Comparison of ENCODE assay signal across 2 cellular contexts in the genomic region with DNA sequence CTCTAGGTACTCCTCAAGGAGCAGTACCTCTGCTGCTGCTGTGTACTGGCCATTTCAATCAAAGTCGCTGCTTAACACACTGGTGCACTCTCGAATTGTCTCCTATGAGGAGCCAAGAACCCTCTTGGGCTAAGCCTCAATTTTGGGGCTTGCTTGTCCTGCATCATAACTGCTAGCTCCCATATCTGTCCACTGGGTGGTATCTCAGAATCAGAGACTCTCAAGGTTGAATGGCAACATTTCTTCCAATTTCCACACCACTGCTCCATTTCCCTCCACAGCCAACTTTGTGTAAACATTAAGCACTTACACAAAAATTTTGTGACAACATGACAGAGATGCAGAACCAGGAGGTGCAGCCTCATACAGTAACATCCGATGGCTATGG.
A peak's percentile ranks its signal among the peaks of the same experiment; 100 is the strongest.
TF ChIP-seq lines count a peak whose summit lies in the region.

No MANE protein-coding gene starts in this region.

TF ChIP-seq in HepG2, 621 proteins besides CTCF, POLR2A, EP300 and RAD21:
- TF ChIP-seq, protein P1, sequence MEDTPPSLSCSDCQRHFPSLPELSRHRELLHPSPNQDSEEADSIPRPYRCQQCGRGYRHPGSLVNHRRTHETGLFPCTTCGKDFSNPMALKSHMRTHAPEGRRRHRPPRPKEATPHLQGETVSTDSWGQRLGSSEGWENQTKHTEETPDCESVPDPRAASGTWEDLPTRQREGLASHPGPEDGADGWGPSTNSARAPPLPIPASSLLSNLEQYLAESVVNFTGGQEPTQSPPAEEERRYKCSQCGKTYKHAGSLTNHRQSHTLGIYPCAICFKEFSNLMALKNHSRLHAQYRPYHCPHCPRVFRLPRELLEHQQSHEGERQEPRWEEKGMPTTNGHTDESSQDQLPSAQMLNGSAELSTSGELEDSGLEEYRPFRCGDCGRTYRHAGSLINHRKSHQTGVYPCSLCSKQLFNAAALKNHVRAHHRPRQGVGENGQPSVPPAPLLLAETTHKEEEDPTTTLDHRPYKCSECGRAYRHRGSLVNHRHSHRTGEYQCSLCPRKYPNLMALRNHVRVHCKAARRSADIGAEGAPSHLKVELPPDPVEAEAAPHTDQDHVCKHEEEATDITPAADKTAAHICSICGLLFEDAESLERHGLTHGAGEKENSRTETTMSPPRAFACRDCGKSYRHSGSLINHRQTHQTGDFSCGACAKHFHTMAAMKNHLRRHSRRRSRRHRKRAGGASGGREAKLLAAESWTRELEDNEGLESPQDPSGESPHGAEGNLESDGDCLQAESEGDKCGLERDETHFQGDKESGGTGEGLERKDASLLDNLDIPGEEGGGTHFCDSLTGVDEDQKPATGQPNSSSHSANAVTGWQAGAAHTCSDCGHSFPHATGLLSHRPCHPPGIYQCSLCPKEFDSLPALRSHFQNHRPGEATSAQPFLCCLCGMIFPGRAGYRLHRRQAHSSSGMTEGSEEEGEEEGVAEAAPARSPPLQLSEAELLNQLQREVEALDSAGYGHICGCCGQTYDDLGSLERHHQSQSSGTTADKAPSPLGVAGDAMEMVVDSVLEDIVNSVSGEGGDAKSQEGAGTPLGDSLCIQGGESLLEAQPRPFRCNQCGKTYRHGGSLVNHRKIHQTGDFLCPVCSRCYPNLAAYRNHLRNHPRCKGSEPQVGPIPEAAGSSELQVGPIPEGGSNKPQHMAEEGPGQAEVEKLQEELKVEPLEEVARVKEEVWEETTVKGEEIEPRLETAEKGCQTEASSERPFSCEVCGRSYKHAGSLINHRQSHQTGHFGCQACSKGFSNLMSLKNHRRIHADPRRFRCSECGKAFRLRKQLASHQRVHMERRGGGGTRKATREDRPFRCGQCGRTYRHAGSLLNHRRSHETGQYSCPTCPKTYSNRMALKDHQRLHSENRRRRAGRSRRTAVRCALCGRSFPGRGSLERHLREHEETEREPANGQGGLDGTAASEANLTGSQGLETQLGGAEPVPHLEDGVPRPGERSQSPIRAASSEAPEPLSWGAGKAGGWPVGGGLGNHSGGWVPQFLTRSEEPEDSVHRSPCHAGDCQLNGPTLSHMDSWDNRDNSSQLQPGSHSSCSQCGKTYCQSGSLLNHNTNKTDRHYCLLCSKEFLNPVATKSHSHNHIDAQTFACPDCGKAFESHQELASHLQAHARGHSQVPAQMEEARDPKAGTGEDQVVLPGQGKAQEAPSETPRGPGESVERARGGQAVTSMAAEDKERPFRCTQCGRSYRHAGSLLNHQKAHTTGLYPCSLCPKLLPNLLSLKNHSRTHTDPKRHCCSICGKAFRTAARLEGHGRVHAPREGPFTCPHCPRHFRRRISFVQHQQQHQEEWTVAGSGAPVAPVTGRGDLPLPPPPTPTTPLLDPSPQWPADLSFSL (CRISPR knock-in tag; IDR thresholded peaks at IDR 0.05) = 0 out of 2 replicates have a peak, but pooled peaks have one; percentile 15
- TF ChIP-seq ZNF816 (CRISPR knock-in tag; IDR thresholded peaks at IDR 0.05; ENCODE audit: borderline replicate concordance) (no peak), STAG1 (CRISPR knock-in tag; IDR thresholded peaks at IDR 0.05) (peak; percentile 17; the same call in 1 of the 2 replicates), MED1 (CRISPR knock-in tag; IDR thresholded peaks at IDR 0.05) (peak; percentile 44; the same call in 1 of the 2 replicates)

TF ChIP-seq in GM12878, 131 proteins besides CTCF, POLR2A, EP300 and RAD21 (continued from another document):
- TF ChIP-seq MTA3 (IDR thresholded peaks at IDR 0.05; ENCODE audit: borderline replicate concordance, low read length) = no peak
- no peak for TF ChIP-seq PML (IDR thresholded peaks at IDR 0.05; ENCODE audit: low read length)
- no peak for TF ChIP-seq CBFB (IDR thresholded peaks at IDR 0.05; ENCODE audit: low read depth)
- TF ChIP-seq CUX1 (IDR thresholded peaks at IDR 0.05; ENCODE audit: insufficient replicate concordance, low read depth, low read length) = no peak
- TF ChIP-seq SRF (IDR thresholded peaks at IDR 0.05; ENCODE audit: low read depth in 2 of 2, low read length in 2 of 2) = no peak
- TF ChIP-seq, protein P2, sequence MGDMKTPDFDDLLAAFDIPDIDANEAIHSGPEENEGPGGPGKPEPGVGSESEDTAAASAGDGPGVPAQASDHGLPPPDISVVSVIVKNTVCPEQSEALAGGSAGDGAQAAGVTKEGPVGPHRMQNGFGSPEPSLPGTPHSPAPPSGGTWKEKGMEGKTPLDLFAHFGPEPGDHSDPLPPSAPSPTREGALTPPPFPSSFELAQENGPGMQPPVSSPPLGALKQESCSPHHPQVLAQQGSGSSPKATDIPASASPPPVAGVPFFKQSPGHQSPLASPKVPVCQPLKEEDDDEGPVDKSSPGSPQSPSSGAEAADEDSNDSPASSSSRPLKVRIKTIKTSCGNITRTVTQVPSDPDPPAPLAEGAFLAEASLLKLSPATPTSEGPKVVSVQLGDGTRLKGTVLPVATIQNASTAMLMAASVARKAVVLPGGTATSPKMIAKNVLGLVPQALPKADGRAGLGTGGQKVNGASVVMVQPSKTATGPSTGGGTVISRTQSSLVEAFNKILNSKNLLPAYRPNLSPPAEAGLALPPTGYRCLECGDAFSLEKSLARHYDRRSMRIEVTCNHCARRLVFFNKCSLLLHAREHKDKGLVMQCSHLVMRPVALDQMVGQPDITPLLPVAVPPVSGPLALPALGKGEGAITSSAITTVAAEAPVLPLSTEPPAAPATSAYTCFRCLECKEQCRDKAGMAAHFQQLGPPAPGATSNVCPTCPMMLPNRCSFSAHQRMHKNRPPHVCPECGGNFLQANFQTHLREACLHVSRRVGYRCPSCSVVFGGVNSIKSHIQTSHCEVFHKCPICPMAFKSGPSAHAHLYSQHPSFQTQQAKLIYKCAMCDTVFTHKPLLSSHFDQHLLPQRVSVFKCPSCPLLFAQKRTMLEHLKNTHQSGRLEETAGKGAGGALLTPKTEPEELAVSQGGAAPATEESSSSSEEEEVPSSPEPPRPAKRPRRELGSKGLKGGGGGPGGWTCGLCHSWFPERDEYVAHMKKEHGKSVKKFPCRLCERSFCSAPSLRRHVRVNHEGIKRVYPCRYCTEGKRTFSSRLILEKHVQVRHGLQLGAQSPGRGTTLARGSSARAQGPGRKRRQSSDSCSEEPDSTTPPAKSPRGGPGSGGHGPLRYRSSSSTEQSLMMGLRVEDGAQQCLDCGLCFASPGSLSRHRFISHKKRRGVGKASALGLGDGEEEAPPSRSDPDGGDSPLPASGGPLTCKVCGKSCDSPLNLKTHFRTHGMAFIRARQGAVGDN (IDR thresholded peaks at IDR 0.05) = no peak
- TF ChIP-seq CREB1 (IDR thresholded peaks at IDR 0.05; ENCODE audit: low read depth) = no peak
- TF ChIP-seq FOXM1 (IDR thresholded peaks at IDR 0.05; ENCODE audit: low read depth, low read length) = no peak
- no peak for TF ChIP-seq CBX5 (IDR thresholded peaks at IDR 0.05; ENCODE audit: low read depth)
- no peak for TF ChIP-seq GABPA (IDR thresholded peaks at IDR 0.05; ENCODE audit: low read depth)
- no peak for TF ChIP-seq NFYA (IDR thresholded peaks at IDR 0.05; ENCODE audit: borderline replicate concordance, low read depth, low read length)
- TF ChIP-seq IRF5 (IDR thresholded peaks at IDR 0.05; ENCODE audit: borderline replicate concordance) = no peak
TF ChIP-seq in GM12878: peak in this region for 0.
